Comparison of ENCODE assay signal across 10 cellular contexts in the genomic region with DNA sequence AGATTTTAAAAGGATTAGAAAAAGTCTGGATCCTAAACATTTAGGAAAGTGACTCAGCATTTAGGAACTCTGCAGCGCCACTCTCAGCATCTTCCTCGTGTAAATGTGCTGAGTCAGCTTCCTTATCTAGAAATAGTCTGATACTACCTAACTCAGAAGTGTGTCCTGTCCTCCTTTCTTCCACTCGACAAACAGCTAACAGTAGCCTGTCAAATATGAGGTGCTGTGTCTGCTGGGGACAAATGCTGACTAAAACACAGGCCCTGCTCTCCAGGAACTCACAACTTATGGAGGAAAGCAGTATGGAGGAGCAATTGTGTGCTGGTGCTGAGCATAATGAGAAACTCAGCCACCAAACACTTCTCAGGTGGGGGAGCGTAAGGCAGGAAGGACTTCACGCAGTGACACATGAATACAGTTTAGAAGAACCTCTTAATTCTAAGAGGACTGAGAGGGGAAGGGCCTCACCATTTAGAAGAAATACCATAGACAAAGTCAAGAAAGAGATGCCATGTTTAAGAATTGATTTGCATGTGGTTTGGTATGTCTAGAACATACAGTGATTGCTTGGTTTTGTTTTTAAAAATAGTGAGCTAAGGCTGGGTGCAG.
DNase-seq lines count a peak whose midpoint lies in the region; ATAC-seq and TF ChIP-seq lines count a peak whose summit lies in the region.
"Had no signal": no experiment of that assay in that cellular context is flagged by ENCODE, and none has a peak within 500 bp of the region (broad histone marks: within the 10 kb centered on the region; RNA-seq: fewer than 3 reads in every experiment).

No MANE protein-coding gene starts in this region.

- no peak for TF ChIP-seq CTCF in epithelial cell of esophagus (IDR thresholded peaks at IDR 0.05; ENCODE audit: insufficient read depth, low read depth, low read length, missing control alignments)

- no peak overlapping the region for H3K4me3 ChIP-seq in epithelial cell of esophagus (ENCODE audit: low read length)

- peak; percentile 70 for ATAC-seq in GM21447 (IDR thresholded peaks at IDR 0.05; ENCODE audit: unreplicated experiment)
- ATAC-seq in HG03565 (IDR thresholded peaks at IDR 0.05; ENCODE audit: unreplicated experiment): no peak

- peak; percentile 42 for DNase-seq in AG08395 (ENCODE audit: low spot score)
- peak; percentile 56 for DNase-seq in LHCN-M2 (ENCODE audit: low read depth)
- DNase-seq in epithelial cell of esophagus (ENCODE audit: low read depth): peak; percentile 62
- no peak for DNase-seq in UCSD-AML1 (lab: John Stamatoyannopoulos, UW; ENCODE audit: unreplicated experiment)
- DNase-seq in epidermal melanocyte (ENCODE audit: insufficient read length, low spot score): no peak
- no peak for DNase-seq in activated gamma-delta T cell treated with Interleukin-2 at 50 U/mL for 16 hours
- DNase-seq: activated CD8-positive, alpha-beta memory T cell treated with anti-CD3 and anti-CD28 coated beads for 24 hours; NCI-H446 treated with DMSO at 0.1 percent for 48 hours had no signal

Comparison
In these comparisons a context has a peak if more than half of its experiments do, and no peak if none do; other contexts are left out.
1. DNase-seq: peak in AG08395 (single experiment), LHCN-M2 (single experiment) and epithelial cell of esophagus (single experiment); none in UCSD-AML1 (single experiment), epidermal melanocyte (single experiment) and activated gamma-delta T cell treated with Interleukin-2 at 50 U/mL for 16 hours (single experiment).